23 cellular contexts compared by ENCODE assay signal in genomic region chr4:2887343-2887742, GRCh38.
"Had no signal": no experiment of that assay in that cellular context is flagged by ENCODE, and none has a peak within 500 bp of the region (broad histone marks: within the 10 kb centered on the region; RNA-seq: fewer than 3 reads in every experiment).

No MANE protein-coding gene starts in this region.

- H3K27ac Mint-ChIP-seq: activated CD8-positive, alpha-beta T cell treated with anti-CD3 and anti-CD28 coated beads, Interleukin-2, amount 10 ng/mL, durations not matched to agents 7 days and 5 days; activated naive CD4-positive, alpha-beta T cell treated with anti-CD3 and anti-CD28 coated beads, Interleukin-2, amount 10 ng/mL, durations not matched to agents 7 days and 5 days; activated naive CD8-positive, alpha-beta T cell treated with anti-CD3 and anti-CD28 coated beads, Interleukin-2, amount 50 U/mL, for 24 hours; activated T-cell treated with anti-CD3 and anti-CD28 coated beads, Interleukin-2, amount 50 U/mL, for 24 hours; stimulated activated memory B cell treated with anti-CD40 and anti-IgM and Interleukin-4, amounts not matched to agents 10 μg/mL and 1 μg/mL and 100 μg/mL, for 72 hours; T-helper 2 cell treated with Interferon-gamma antibody and Interleukin-4, amounts not matched to agents 5 μg/mL and 100 μg/mL, for 36 hours; type B pancreatic cell; WTC11 had no signal

- H3K4me1 ChIP-seq: breast epithelium had no signal

- H3K4me1 Mint-ChIP-seq: activated naive CD8-positive, alpha-beta T cell treated with anti-CD3 and anti-CD28 coated beads, Interleukin-2, amount 50 U/mL, for 24 hours had no signal

- H3K27me3 ChIP-seq: breast epithelium, gastrocnemius medialis, testis had no signal

- H3K9me3 Mint-ChIP-seq: activated naive CD4-positive, alpha-beta T cell treated with anti-CD3 and anti-CD28 coated beads, Interleukin-2, amount 10 ng/mL, durations not matched to agents 7 days and 5 days; activated naive CD8-positive, alpha-beta T cell treated with anti-CD3 and anti-CD28 coated beads, Interleukin-2, amount 50 U/mL, for 24 hours; activated T-cell treated with anti-CD3 and anti-CD28 coated beads, Interleukin-2, amount 50 U/mL, for 24 hours; dendritic cell treated with granulocyte-macrophage colony-stimulating factor and Interleukin-4, amounts not matched to agents 40 ng/mL and 50 ng/mL, for 4 days; naive B cell; stimulated activated memory B cell treated with anti-CD40 and anti-IgM and Interleukin-4, amounts not matched to agents 10 μg/mL and 1 μg/mL and 100 μg/mL, for 72 hours; T-helper 2 cell treated with Interferon-gamma antibody and Interleukin-4, amounts not matched to agents 5 μg/mL and 100 μg/mL, for 36 hours; type B pancreatic cell; WTC11 had no signal

- ATAC-seq: activated CD8-positive, alpha-beta T cell treated with anti-CD3 and anti-CD28 coated beads, Interleukin-2, amount 10 ng/mL, durations not matched to agents 7 days and 5 days; activated naive CD8-positive, alpha-beta T cell treated with anti-CD3 and anti-CD28 coated beads, Interleukin-2, amount 50 U/mL, for 24 hours; gastrocnemius medialis; mucosa of descending colon; sciatic nerve; stimulated activated memory B cell treated with anti-CD40 and anti-IgM and Interleukin-4, amounts not matched to agents 10 μg/mL and 1 μg/mL and 100 μg/mL, for 72 hours; WTC11 had no signal

- H3K36me3 ChIP-seq: breast epithelium had no signal

- H3K27ac ChIP-seq: breast epithelium, parathyroid adenoma, testis had no signal

- H3K27me3 Mint-ChIP-seq: activated naive CD4-positive, alpha-beta T cell treated with anti-CD3 and anti-CD28 coated beads, Interleukin-2, amount 10 ng/mL, durations not matched to agents 7 days and 5 days; activated naive CD8-positive, alpha-beta T cell treated with anti-CD3 and anti-CD28 coated beads, Interleukin-2, amount 50 U/mL, for 24 hours; activated T-cell treated with anti-CD3 and anti-CD28 coated beads, Interleukin-2, amount 50 U/mL, for 24 hours; dendritic cell treated with granulocyte-macrophage colony-stimulating factor and Interleukin-4, amounts not matched to agents 40 ng/mL and 50 ng/mL, for 4 days; naive B cell; stimulated activated memory B cell treated with anti-CD40 and anti-IgM and Interleukin-4, amounts not matched to agents 10 μg/mL and 1 μg/mL and 100 μg/mL, for 72 hours; type B pancreatic cell had no signal

- H3K4me3 ChIP-seq: breast epithelium, gastrocnemius medialis, left ventricle myocardium inferior, mucosa of descending colon, testis had no signal

- H3K9me3 ChIP-seq: breast epithelium, gastrocnemius medialis, left ventricle myocardium inferior, mucosa of descending colon, testis had no signal

- DNase-seq: activated CD4-positive, alpha-beta T cell treated with anti-CD3 and anti-CD28 coated beads for 48 hours; activated CD8-positive, alpha-beta T cell treated with anti-CD3 and anti-CD28 coated beads, Interleukin-2, amount 10 ng/mL, durations not matched to agents 7 days and 5 days; activated naive CD4-positive, alpha-beta T cell treated with anti-CD3 and anti-CD28 coated beads, Interleukin-2, amount 10 ng/mL, durations not matched to agents 7 days and 5 days; activated naive CD8-positive, alpha-beta T cell treated with anti-CD3 and anti-CD28 coated beads, Interleukin-2, amount 50 U/mL, for 24 hours; activated T-cell treated with anti-CD3 and anti-CD28 coated beads, Interleukin-2, amount 50 U/mL, for 24 hours; anterior cingulate cortex; erythroblast; gastrocnemius medialis; head of caudate nucleus; kidney glomerular epithelial cell; left ventricle myocardium inferior; mucosa of descending colon; naive B cell; stimulated activated CD4-positive, alpha-beta T cell treated with anti-CD3 and anti-CD28 coated beads, Interleukin-4, amount 100 ng/mL, for 24 hours; testis had no signal

- H3K4me3 Mint-ChIP-seq: activated CD8-positive, alpha-beta T cell treated with anti-CD3 and anti-CD28 coated beads, Interleukin-2, amount 10 ng/mL, durations not matched to agents 7 days and 5 days; activated naive CD4-positive, alpha-beta T cell treated with anti-CD3 and anti-CD28 coated beads, Interleukin-2, amount 10 ng/mL, durations not matched to agents 7 days and 5 days; activated naive CD8-positive, alpha-beta T cell treated with anti-CD3 and anti-CD28 coated beads, Interleukin-2, amount 50 U/mL, for 24 hours; activated T-cell treated with anti-CD3 and anti-CD28 coated beads, Interleukin-2, amount 50 U/mL, for 24 hours; dendritic cell treated with granulocyte-macrophage colony-stimulating factor and Interleukin-4, amounts not matched to agents 40 ng/mL and 50 ng/mL, for 4 days; naive B cell; stimulated activated memory B cell treated with anti-CD40 and anti-IgM and Interleukin-4, amounts not matched to agents 10 μg/mL and 1 μg/mL and 100 μg/mL, for 72 hours; T-helper 2 cell treated with Interferon-gamma antibody and Interleukin-4, amounts not matched to agents 5 μg/mL and 100 μg/mL, for 36 hours; type B pancreatic cell; WTC11 had no signal
